1 cellular context compared by ENCODE assay signal in genomic region chr3:47481763-47482162, GRCh38.
A peak's percentile ranks its signal among the peaks of the same experiment; 100 is the strongest.
TF ChIP-seq lines count a peak whose summit lies in the region.

No MANE protein-coding gene starts in this region.

TF ChIP-seq in H1, 55 proteins besides CTCF, POLR2A, EP300 and RAD21:
- 0 out of 2 replicates have a peak, but pooled peaks have one; percentile 19 for TF ChIP-seq TAF1 (IDR thresholded peaks at IDR 0.05; ENCODE audit: low read depth, low read length)
- peak; percentile 8 for TF ChIP-seq NANOG (IDR thresholded peaks at IDR 0.05; ENCODE audit: insufficient read depth, low read depth, low read length, poor library complexity, severe bottlenecking)
- TF ChIP-seq TBP (IDR thresholded peaks at IDR 0.05; ENCODE audit: low read depth, low read length), result 0 out of 2 replicates have a peak, but pooled peaks have one; percentile 31
- peak; percentile 52; the same call in 1 of the 2 replicates for TF ChIP-seq SP1 (IDR thresholded peaks at IDR 0.05; ENCODE audit: low read depth, low read length)
- TF ChIP-seq ASH2L (IDR thresholded peaks at IDR 0.05; ENCODE audit: low read length), result peak; percentile 41
TF ChIP-seq in H1: peak in this region for 5; not testable (repeated sequence) for 50.
